ENCODE assay signal across 15 cellular contexts in genomic region chr5:33310471-33310870, GRCh38.
A peak's percentile ranks its signal among the peaks of the same experiment; 100 is the strongest.
DNase-seq lines count a peak whose midpoint lies in the region; ATAC-seq, FAIRE-seq and TF ChIP-seq lines count a peak whose summit lies in the region.
"Had no signal": no experiment of that assay in that cellular context is flagged by ENCODE, and none has a peak within 500 bp of the region (broad histone marks: within the 10 kb centered on the region; RNA-seq: fewer than 3 reads in every experiment).

No MANE protein-coding gene starts in this region.

- H3K9me3 ChIP-seq in A549 = peaks cover 15% of the 10 kb centered on the region

- H3K4me2 ChIP-seq in A549 = peak overlapping the region; percentile 7; the same call in 1 of the 3 replicates

- no peak for TF ChIP-seq EP300 in A549 (IDR thresholded peaks at IDR 0.05)

- 85% methylated on average over 1 of the region's 1 CpG for WGBS in A549 (ENCODE audit: missing lambda C conversion rate)

- H3K4me1 ChIP-seq in A549 = peaks cover 23% of the 10 kb centered on the region

- no peak for TF ChIP-seq CTCF in A549 (IDR thresholded peaks at IDR 0.05)
- TF ChIP-seq CTCF in astrocyte of the spinal cord (IDR thresholded peaks at IDR 0.05; ENCODE audit: low read depth, low read length) = no peak

- no peak for FAIRE-seq in A549 (lab: Jason Lieb, UNC)
- FAIRE-seq: A204.1 had no signal

- TF ChIP-seq RAD21 in A549 (conservative IDR thresholded peaks at IDR 0.05 in 1 of 2, IDR thresholded peaks at IDR 0.05 in 1 of 2) = no peak

- TF ChIP-seq POLR2A in A549 (IDR thresholded peaks at IDR 0.05; ENCODE audit: low read length) = no peak

- DNase-seq in A549 (ENCODE audit: low read depth in 1 of 2, low spot score in 1 of 2) (peak in 1 of 2 experiments; percentile 12), HS-27A (ENCODE audit: low read depth) (peak; percentile 70), astrocyte of the spinal cord (ENCODE audit: low read depth, low spot score) (peak; percentile 77), hepatic stellate cell (ENCODE audit: low spot score) (peak; percentile 28), NCI-H82 (lab: John Stamatoyannopoulos, UW) (no peak), T-helper 2 cell (no peak), middle frontal gyrus (ENCODE audit: extremely low spot score, low spot score) (no peak)
- DNase-seq: activated CD8-positive, alpha-beta memory T cell treated with anti-CD3 and anti-CD28 coated beads, Interleukin-2, amount 10 ng/mL, durations not matched to agents 7 days and 5 days; activated naive CD4-positive, alpha-beta T cell treated with anti-CD3 and anti-CD28 coated beads, Interleukin-2, amount 10 ng/mL, durations not matched to agents 7 days and 5 days; cerebellar nuclear complex had no signal

- in situ Hi-C loops in astrocyte of the spinal cord (cut with HindIII; ENCODE audit: low sequenced_read_pairs) = no loop called here

- H3K4me3 ChIP-seq in A549 (no peak overlapping the region), astrocyte of the spinal cord (ENCODE audit: low read depth, low read length) (no peak overlapping the region)
- H3K4me3 ChIP-seq: lung, skin epidermis had no signal

- peak overlapping the region in 1 of 2 experiments; percentile 54; a peak in 2 of 6 replicates for H3K27ac ChIP-seq in A549
- H3K27ac ChIP-seq: skin epidermis had no signal

- CTCF ChIA-PET in A549 (lab: Yijun Ruan, JAX) = interaction anchor here (0.7 to 6.5 kb wide), 3 partner anchors 11 to 428 kb away, joined by 4 to 54 read pairs (median 4); no protein-coding TSS in a partner anchor

- POLR2A ChIA-PET in A549 (lab: Yijun Ruan, JAX) = no interaction called here

- ATAC-seq in A549 (0 out of 6 replicates have a peak, but pooled peaks of 1 of the 2 experiments have one; percentile 42), HG02981 (IDR thresholded peaks at IDR 0.05; ENCODE audit: unreplicated experiment) (no peak)
- ATAC-seq: activated CD8-positive, alpha-beta memory T cell treated with anti-CD3 and anti-CD28 coated beads, Interleukin-2, amount 10 ng/mL, durations not matched to agents 7 days and 5 days; WTC11 had no signal

TF ChIP-seq in A549, 52 proteins besides CTCF, POLR2A, EP300 and RAD21:
- TF ChIP-seq NPAS2 (CRISPR knock-in tag; IDR thresholded peaks at IDR 0.05; ENCODE audit: borderline replicate concordance) (no peak), HOXB5 (CRISPR knock-in tag; IDR thresholded peaks at IDR 0.05) (no peak), RFX5 (IDR thresholded peaks at IDR 0.05) (no peak), PBX3 (IDR thresholded peaks at IDR 0.05) (no peak), FOSL2 (IDR thresholded peaks at IDR 0.05) (0 out of 2 replicates have a peak, but pooled peaks have one; percentile 20), FOSL2 (CRISPR knock-in tag; IDR thresholded peaks at IDR 0.05) (peak; percentile 48), RCOR1 (IDR thresholded peaks at IDR 0.05; ENCODE audit: low read depth, low read length) (no peak), JUN (IDR thresholded peaks at IDR 0.05) (no peak), ATOH8 (CRISPR knock-in tag; IDR thresholded peaks at IDR 0.05; ENCODE audit: low read depth) (no peak)
TF ChIP-seq in A549: peak in this region for 1.

Comparison
In these comparisons a context has a peak if more than half of its experiments do, and no peak if none do; other contexts are left out.
1. DNase-seq: peak in HS-27A (single experiment), astrocyte of the spinal cord (single experiment) and hepatic stellate cell (single experiment); none in NCI-H82 (single experiment), T-helper 2 cell (0 of 5) and middle frontal gyrus (single experiment).